11 cellular contexts compared by ENCODE assay signal in the genomic region with DNA sequence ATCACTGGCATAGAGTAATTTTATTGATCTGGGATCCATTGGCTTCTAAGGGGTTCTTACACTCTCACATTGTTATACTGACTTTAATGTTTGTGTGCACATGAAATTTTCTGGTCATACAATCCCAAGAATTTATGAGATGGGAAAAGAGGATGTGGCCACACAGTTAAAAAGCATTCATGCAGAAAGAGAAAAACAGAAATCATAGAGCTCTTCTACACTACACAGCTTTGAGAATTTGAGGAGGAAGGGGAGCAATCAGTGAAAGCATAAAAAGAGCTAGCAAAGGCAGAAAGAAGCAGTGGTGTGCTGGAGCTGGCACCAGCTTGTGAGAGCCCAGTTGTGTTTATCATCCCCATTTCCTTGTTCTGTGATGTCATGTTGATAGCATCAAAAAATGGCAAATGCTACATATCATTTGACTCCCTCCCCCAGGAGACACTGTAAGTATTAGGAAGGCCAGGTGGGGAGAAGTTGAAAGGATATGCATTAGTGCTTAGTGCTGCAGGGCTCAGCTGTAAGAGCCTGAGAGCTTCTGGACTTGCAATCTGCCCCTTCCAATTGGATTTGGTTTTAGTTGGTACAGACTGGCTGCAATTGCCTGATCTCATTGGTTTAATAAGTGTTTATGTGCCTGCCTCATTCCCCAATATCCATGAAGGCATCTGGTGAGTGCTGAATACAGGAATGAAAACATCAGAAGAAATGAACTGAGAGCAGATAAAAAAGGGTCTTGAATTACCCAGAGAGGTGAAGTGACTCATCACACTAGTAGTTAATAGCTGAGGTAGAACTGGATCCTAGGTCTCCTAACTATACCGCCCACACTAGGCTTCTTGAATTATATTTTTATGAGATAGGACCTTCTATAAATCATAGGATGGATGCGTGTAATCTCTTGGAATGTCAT. TPM values are rescaled to one million over a fixed set of nuclear protein-coding genes. Genes with fewer than 3 reads are reported as not detected.
DNase-seq lines count a peak whose midpoint lies in the region; ATAC-seq, FAIRE-seq and TF ChIP-seq lines count a peak whose summit lies in the region.
"Had no signal": no experiment of that assay in that cellular context is flagged by ENCODE, and none has a peak within 500 bp of the region (broad histone marks: within the 10 kb centered on the region; RNA-seq: fewer than 3 reads in every experiment).

No MANE protein-coding gene starts in this region.

- H3K27me3 ChIP-seq in hepatocyte: no peaks in the 10 kb centered on the region

- no peak for TF ChIP-seq CTCF in A549 (IDR thresholded peaks at IDR 0.05)
- no peak for TF ChIP-seq CTCF in hepatocyte (IDR thresholded peaks at IDR 0.05; ENCODE audit: poor library complexity)
- TF ChIP-seq CTCF in lower leg skin (IDR thresholded peaks at IDR 0.05): no peak
- TF ChIP-seq CTCF in D721Med (IDR thresholded peaks at IDR 0.05; ENCODE audit: insufficient read depth, missing control alignments): no peak

- ATAC-seq in A549 (no peak), GM19351 (IDR thresholded peaks at IDR 0.05; ENCODE audit: unreplicated experiment) (no peak)

- H3K36me3 ChIP-seq in hepatocyte (replicated peaks; ENCODE audit: insufficient read depth, low read depth): no peaks in the 10 kb centered on the region

- H3K27ac ChIP-seq in A549: peak overlapping the region; percentile 45 to 63; a peak in 4 of 6 replicates
- H3K27ac ChIP-seq in hepatocyte: peak overlapping the region; percentile 77

- TF ChIP-seq EP300 in A549 (IDR thresholded peaks at IDR 0.05): no peak

- no peak for TF ChIP-seq RAD21 in A549 (conservative IDR thresholded peaks at IDR 0.05 in 1 of 2, IDR thresholded peaks at IDR 0.05 in 1 of 2)

- no peaks in the 10 kb centered on the region for H4K20me1 ChIP-seq in hepatocyte (ENCODE audit: insufficient read depth, poor library complexity, severe bottlenecking)

- H3K79me2 ChIP-seq in hepatocyte: peaks cover 6% of the 10 kb centered on the region

- no peaks in the 10 kb centered on the region for H3K9me2 ChIP-seq in hepatocyte (replicated peaks; ENCODE audit: insufficient read depth)

- no peak for DNase-seq in A549 (ENCODE audit: low read depth in 1 of 2, low spot score in 1 of 2)
- no peak for DNase-seq in GM12892 (ENCODE audit: insufficient read length)
- DNase-seq in SK-N-DZ (ENCODE audit: low spot score): peak; percentile 40
- no peak for DNase-seq in hepatocyte (ENCODE audit: low spot score)
- no peak for DNase-seq in lower leg skin (ENCODE audit: low spot score in 2 of 2)
- no peak for DNase-seq in D721Med (ENCODE audit: insufficient read length, low spot score)
- DNase-seq in NCI-H128 (lab: John Stamatoyannopoulos, UW; ENCODE audit: unreplicated experiment): no peak
- DNase-seq: anterior cingulate cortex, Karpas-422, nucleus accumbens had no signal

- no peak overlapping the region for H2AFZ ChIP-seq in hepatocyte

- H3K4me2 ChIP-seq in A549 (peak overlapping the region; percentile 19; the same call in 1 of the 3 replicates), hepatocyte (no peak overlapping the region)

- peaks cover 45% of the 10 kb centered on the region for H3K4me1 ChIP-seq in A549
- H3K4me1 ChIP-seq in hepatocyte (ENCODE audit: insufficient read depth): peaks cover 32% of the 10 kb centered on the region

- no peak overlapping the region for H3K4me3 ChIP-seq in A549
- H3K4me3 ChIP-seq in hepatocyte: no peak overlapping the region
- H3K4me3 ChIP-seq in lower leg skin (ENCODE audit: low read depth, poor library complexity, severe bottlenecking): no peak overlapping the region

- POLR2A ChIA-PET in A549 (lab: Yijun Ruan, JAX): interaction anchor here (0.6 kb wide), 1 partner anchor 170 kb away, joined by 3 read pairs; no protein-coding TSS in a partner anchor

- FAIRE-seq in A549 (lab: Jason Lieb, UNC): peak; percentile 49
- FAIRE-seq in GM12892 (lab: Jason Lieb, UNC): peak; percentile 74
- no peak for FAIRE-seq in D721Med (lab: Jason Lieb, UNC)

- CTCF ChIA-PET in A549 (lab: Yijun Ruan, JAX): interaction anchor here (0.6 to 1.8 kb wide), 7 partner anchors 14 to 200 kb away, joined by 3 to 8 read pairs (median 3); partner anchors contain the start of gene ELL2

- H3K9me3 ChIP-seq in A549: no peaks in the 10 kb centered on the region
- H3K9me3 ChIP-seq in hepatocyte (ENCODE audit: low read depth): no peaks in the 10 kb centered on the region

- TF ChIP-seq POLR2A in A549 (IDR thresholded peaks at IDR 0.05; ENCODE audit: low read length) (no peak), GM12892 (IDR thresholded peaks at IDR 0.05; ENCODE audit: low read depth, low read length) (no peak), lower leg skin (IDR thresholded peaks at IDR 0.05) (no peak)

- WGBS in A549 (ENCODE audit: missing lambda C conversion rate): 68% methylated on average over 2 of the region's 2 CpGs
- 68% methylated on average over 2 of the region's 2 CpGs for WGBS in hepatocyte (ENCODE audit: low lambda C conversion rate, missing lambda C conversion rate)
- WGBS in lower leg skin, 2 donors: 82 to 92% methylated on average over 2 of the region's 2 CpGs

- intact Hi-C loops in lower leg skin (cut with DNase I; ENCODE audit: low total_unique reads): no loop called here

TF ChIP-seq in A549, 52 proteins besides CTCF, POLR2A, EP300 and RAD21:
- TF ChIP-seq NFE2L2 (conservative IDR thresholded peaks at IDR 0.05; ENCODE audit: low read length) (no peak), HOXB13 (CRISPR knock-in tag; IDR thresholded peaks at IDR 0.05; ENCODE audit: low read depth) (no peak), POLR2AphosphoS2 (conservative IDR thresholded peaks at IDR 0.05; ENCODE audit: low read length) (no peak), JUNB (IDR thresholded peaks at IDR 0.05) (no peak), CHD4 (IDR thresholded peaks at IDR 0.05; ENCODE audit: borderline replicate concordance) (no peak), CBX8 (IDR thresholded peaks at IDR 0.05) (no peak), MAZ (IDR thresholded peaks at IDR 0.05; ENCODE audit: borderline replicate concordance, low read depth, low read length) (no peak)
- TF ChIP-seq, protein P1, sequence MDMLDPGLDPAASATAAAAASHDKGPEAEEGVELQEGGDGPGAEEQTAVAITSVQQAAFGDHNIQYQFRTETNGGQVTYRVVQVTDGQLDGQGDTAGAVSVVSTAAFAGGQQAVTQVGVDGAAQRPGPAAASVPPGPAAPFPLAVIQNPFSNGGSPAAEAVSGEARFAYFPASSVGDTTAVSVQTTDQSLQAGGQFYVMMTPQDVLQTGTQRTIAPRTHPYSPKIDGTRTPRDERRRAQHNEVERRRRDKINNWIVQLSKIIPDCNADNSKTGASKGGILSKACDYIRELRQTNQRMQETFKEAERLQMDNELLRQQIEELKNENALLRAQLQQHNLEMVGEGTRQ (IDR thresholded peaks at IDR 0.05): no peak

RNA-seq across cellular contexts. Expression of gene RHOBTB3, which starts 30.9 kb away (rescaled TPM):
- polyA plus RNA-seq in A549 (2011; rRNA removed): 28.6 and 37.5 TPM in 2 replicates
- polyA plus RNA-seq in A549 (2012; cell fraction: cytosol; rRNA removed): 14.2 TPM in 2 replicates
- 8.7 and 11.3 TPM in 2 replicates for polyA plus RNA-seq in A549 (2012; cell fraction: nucleus; rRNA removed)
- polyA plus RNA-seq in A549 (2017; fragmentation: RNase III; extraction: RNeasy Plus Mini Kit Qiagen cat#74134 plus additional on column Dnase treatment): 7.3 to 11.1 TPM (median 9.1 TPM) in 3 replicates
- 63.6 and 65.8 TPM in 2 replicates for polyA minus RNA-seq in A549 (2011; rRNA and poly(A)+ RNA removed)
- 2.5 TPM for polyA plus RNA-seq in GM12892 (2012; ENCODE audit: missing spikeins)
- polyA plus RNA-seq in SK-N-DZ (2014; cell fraction: cytosol; rRNA removed): 89.6 and 96.2 TPM in 2 replicates
- 41.6 and 42.1 TPM in 2 replicates for polyA plus RNA-seq in SK-N-DZ (2014; cell fraction: nucleus; rRNA removed)
- total RNA-seq in hepatocyte: 126 and 162 TPM in 2 replicates
- 91.3 and 113 TPM in 2 replicates for polyA plus RNA-seq in hepatocyte
- 10 to 100 TPM; 16.7 to 39.4 (median 28.2) TPM for total RNA-seq in lower leg skin
